ENCODE assay signal across 8 cellular contexts in genomic region chr3:114362815-114363214, GRCh38.
DNase-seq lines count a peak whose midpoint lies in the region; ATAC-seq, FAIRE-seq and TF ChIP-seq lines count a peak whose summit lies in the region.

No MANE protein-coding gene starts in this region.

- H3K27me3 Mint-ChIP-seq in activated naive CD8-positive, alpha-beta T cell treated with anti-CD3 and anti-CD28 coated beads, Interleukin-2, amount 50 U/mL, for 24 hours: no peaks in the 10 kb centered on the region

- H3K4me1 Mint-ChIP-seq in activated naive CD8-positive, alpha-beta T cell treated with anti-CD3 and anti-CD28 coated beads, Interleukin-2, amount 50 U/mL, for 24 hours: peaks cover 21% of the 10 kb centered on the region

- TF ChIP-seq CTCF in kidney (IDR thresholded peaks at IDR 0.05; ENCODE audit: borderline replicate concordance, extremely low read depth, insufficient read depth): peak; percentile 16

- no peak for FAIRE-seq in HTR-8/SVneo (lab: Jason Lieb, UNC)
- FAIRE-seq in kidney (lab: Jason Lieb, UNC): no peak

- intact Hi-C loops in kidney (cut with DNase I): no loop called here

- no peak overlapping the region for H3K27ac ChIP-seq in kidney (ENCODE audit: low read depth in 2 of 2, low read length in 2 of 2)

- H3K9me3 ChIP-seq in kidney (ENCODE audit: control insufficient read depth in 1 of 2, low read length in 2 of 2): no peaks in the 10 kb centered on the region

- no peaks in the 10 kb centered on the region for H3K4me1 ChIP-seq in kidney (ENCODE audit: control insufficient read depth in 1 of 2, insufficient read depth in 1 of 2, low read depth in 1 of 2, low read length in 2 of 2)

- H3K9ac ChIP-seq in kidney (ENCODE audit: low read length in 2 of 2): no peak overlapping the region

- ATAC-seq in GM19397 (IDR thresholded peaks at IDR 0.05; ENCODE audit: unreplicated experiment): no peak
- ATAC-seq in activated naive CD8-positive, alpha-beta T cell treated with anti-CD3 and anti-CD28 coated beads, Interleukin-2, amount 50 U/mL, for 24 hours: no peak

- no peak overlapping the region for H3K4me3 Mint-ChIP-seq in activated naive CD8-positive, alpha-beta T cell treated with anti-CD3 and anti-CD28 coated beads, Interleukin-2, amount 50 U/mL, for 24 hours

- no peak overlapping the region for H3K27ac Mint-ChIP-seq in activated naive CD8-positive, alpha-beta T cell treated with anti-CD3 and anti-CD28 coated beads, Interleukin-2, amount 50 U/mL, for 24 hours

- H3K36me3 ChIP-seq in kidney (ENCODE audit: control insufficient read depth in 1 of 2, insufficient read depth in 2 of 2, low read length in 2 of 2): no peaks in the 10 kb centered on the region

- H3K4me3 ChIP-seq in kidney (ENCODE audit: low read length in 2 of 2): no peak overlapping the region

- no peaks in the 10 kb centered on the region for H3K9me3 Mint-ChIP-seq in activated naive CD8-positive, alpha-beta T cell treated with anti-CD3 and anti-CD28 coated beads, Interleukin-2, amount 50 U/mL, for 24 hours

- DNase-seq in NCI-H526 (lab: John Stamatoyannopoulos, UW) (peak; percentile 4 to 37), NCI-H526 treated with DMSO at 0.1 percent for 48 hours (lab: John Stamatoyannopoulos, UW) (no peak), HTR-8/SVneo (ENCODE audit: insufficient read length, low spot score) (peak; percentile 5), amniotic epithelial cell (ENCODE audit: low read depth) (peak; percentile 21), kidney (no peak), T1000 (lab: John Stamatoyannopoulos, UW) (no peak)
- no peak for DNase-seq in activated naive CD8-positive, alpha-beta T cell treated with anti-CD3 and anti-CD28 coated beads, Interleukin-2, amount 50 U/mL, for 24 hours

- H3K36me3 Mint-ChIP-seq in activated naive CD8-positive, alpha-beta T cell treated with anti-CD3 and anti-CD28 coated beads, Interleukin-2, amount 50 U/mL, for 24 hours (ENCODE audit: low read depth): peaks cover 2% of the 10 kb centered on the region

Comparison
In these comparisons a context has a peak if more than half of its experiments do, and no peak if none do; other contexts are left out.
1. DNase-seq: peak in NCI-H526 (2 of 2), HTR-8/SVneo (single experiment) and amniotic epithelial cell (single experiment); none in NCI-H526 treated with DMSO at 0.1 percent for 48 hours (single experiment), kidney (single experiment), T1000 (single experiment) and activated naive CD8-positive, alpha-beta T cell treated with anti-CD3 and anti-CD28 coated beads, Interleukin-2, amount 50 U/mL, for 24 hours (single experiment).